1 cellular context compared by ENCODE assay signal in genomic region chr5:72956324-72957140, GRCh38.
A peak's percentile ranks its signal among the peaks of the same experiment; 100 is the strongest.
TF ChIP-seq lines count a peak whose summit lies in the region.

No MANE protein-coding gene starts in this region.

TF ChIP-seq in K562, 482 proteins besides CTCF, POLR2A, EP300 and RAD21 (continued from another document and continues in another):
- TF ChIP-seq ZNF318 (IDR thresholded peaks at IDR 0.05; ENCODE audit: borderline replicate concordance in 1 of 2, low read depth in 1 of 2) (no peak), ZNF280A (IDR thresholded peaks at IDR 0.05; ENCODE audit: low read depth, partially characterized antibody) (no peak), MXD1 (CRISPR knock-in tag; IDR thresholded peaks at IDR 0.05; ENCODE audit: borderline replicate concordance, poor library complexity, severe bottlenecking) (no peak), TAF7 (tag; IDR thresholded peaks at IDR 0.05) (no peak), ZNF764 (CRISPR knock-in tag; IDR thresholded peaks at IDR 0.05; ENCODE audit: low read depth) (no peak), EP400 (IDR thresholded peaks at IDR 0.05) (no peak), JUND (IDR thresholded peaks at IDR 0.05; ENCODE audit: borderline replicate concordance, low read depth, low read length) (no peak), JUND (tag; IDR thresholded peaks at IDR 0.05; ENCODE audit: borderline replicate concordance, low read depth, low read length) (no peak), THAP12 (CRISPR knock-in tag; IDR thresholded peaks at IDR 0.05) (0 out of 2 replicates have a peak, but pooled peaks have one; percentile 15), SNAPC5 (CRISPR knock-in tag; IDR thresholded peaks at IDR 0.05) (no peak), NKRF (IDR thresholded peaks at IDR 0.05; ENCODE audit: borderline replicate concordance) (peak; percentile 76), ZNF316 (IDR thresholded peaks at IDR 0.05) (no peak), ETV5 (CRISPR knock-in tag; IDR thresholded peaks at IDR 0.05; ENCODE audit: low read depth) (no peak), YY1 (IDR thresholded peaks at IDR 0.05; ENCODE audit: borderline replicate concordance in 1 of 3, control insufficient read depth in 1 of 3, extremely low read depth in 1 of 3, insufficient read depth in 3 of 3, insufficient read length in 1 of 3, insufficient replicate concordance in 2 of 3, low read depth in 1 of 3, low read length in 2 of 3) (no peak), THRAP3 (IDR thresholded peaks at IDR 0.05; ENCODE audit: borderline replicate concordance) (no peak), SIN3B (IDR thresholded peaks at IDR 0.05; ENCODE audit: low read depth) (0 out of 2 replicates have a peak, but pooled peaks have one; percentile 16), TAF1 (IDR thresholded peaks at IDR 0.05; ENCODE audit: control insufficient read depth, extremely low read depth, insufficient read depth, low read length, severe bottlenecking) (peak; percentile 62), HDGF (IDR thresholded peaks at IDR 0.05) (no peak), HOMEZ (CRISPR knock-in tag; IDR thresholded peaks at IDR 0.05) (no peak), CLOCK (CRISPR knock-in tag; IDR thresholded peaks at IDR 0.05; ENCODE audit: borderline replicate concordance) (no peak), ZMIZ1 (IDR thresholded peaks at IDR 0.05; ENCODE audit: low read depth in 2 of 2, low read length in 2 of 2) (no peak), ETV1 (tag; conservative IDR thresholded peaks at IDR 0.05; ENCODE audit: low read depth) (no peak), ZNF165 (CRISPR knock-in tag; IDR thresholded peaks at IDR 0.05; ENCODE audit: borderline replicate concordance) (no peak), NR2C1 (IDR thresholded peaks at IDR 0.05) (no peak), NR2C1 (tag; IDR thresholded peaks at IDR 0.05) (no peak), ZNF639 (CRISPR knock-in tag; conservative IDR thresholded peaks at IDR 0.05 in 1 of 2, IDR thresholded peaks at IDR 0.05 in 1 of 2) (no peak), ATF7 (IDR thresholded peaks at IDR 0.05) (no peak)
